In genomic region chrX:46447384-46447783, GRCh38 we compare ENCODE assay signal across 8 cellular contexts.
DNase-seq lines count a peak whose midpoint lies in the region; ATAC-seq and TF ChIP-seq lines count a peak whose summit lies in the region.

No MANE protein-coding gene starts in this region.

- peak overlapping the region; percentile 88 for H3K4me3 Mint-ChIP-seq in T-helper 2 cell treated with Interferon-gamma antibody and Interleukin-4, amounts not matched to agents 5 μg/mL and 100 μg/mL, for 36 hours
- peak overlapping the region; percentile 95 for H3K4me3 Mint-ChIP-seq in nephron

- no peaks in the 10 kb centered on the region for H3K27me3 ChIP-seq in MG63
- no peaks in the 10 kb centered on the region for H3K27me3 ChIP-seq in ectodermal cell (ENCODE audit: control insufficient read depth, insufficient read depth, low read length, poor library complexity, severe bottlenecking)

- no peaks in the 10 kb centered on the region for H3K9me3 Mint-ChIP-seq in T-helper 2 cell treated with Interferon-gamma antibody and Interleukin-4, amounts not matched to agents 5 μg/mL and 100 μg/mL, for 36 hours
- H3K9me3 Mint-ChIP-seq in nephron = peaks cover 8% of the 10 kb centered on the region

- DNase-seq in T-helper 2 cell treated with Interferon-gamma antibody and Interleukin-4, amounts not matched to agents 5 μg/mL and 100 μg/mL, for 36 hours (ENCODE audit: low spot score) = no peak
- no peak for DNase-seq in T-helper 2 cell
- DNase-seq in MG63 = no peak
- DNase-seq in central memory CD4-positive, alpha-beta T cell = no peak
- DNase-seq in NCI-H2107 treated with DMSO at 0.1 percent for 48 hours (lab: John Stamatoyannopoulos, UW; ENCODE audit: unreplicated experiment) = no peak

- peaks cover 13% of the 10 kb centered on the region for H3K4me1 Mint-ChIP-seq in T-helper 2 cell treated with Interferon-gamma antibody and Interleukin-4, amounts not matched to agents 5 μg/mL and 100 μg/mL, for 36 hours (ENCODE audit: low read depth)
- H3K4me1 Mint-ChIP-seq in nephron = no peaks in the 10 kb centered on the region

- peak overlapping the region; percentile 73 for H3K4me3 ChIP-seq in MG63
- peak overlapping the region; percentile 67 for H3K4me3 ChIP-seq in ectodermal cell (ENCODE audit: insufficient read depth, low read depth, low read length)

- H3K9me3 ChIP-seq in MG63 = no peaks in the 10 kb centered on the region
- H3K9me3 ChIP-seq in ectodermal cell (ENCODE audit: control insufficient read depth, low read length) = no peaks in the 10 kb centered on the region

- 4 to 5% methylated on average over 14 to 16 of the region's 16 CpGs for WGBS in ectodermal cell, 2 experiments

- H3K27ac Mint-ChIP-seq in T-helper 2 cell treated with Interferon-gamma antibody and Interleukin-4, amounts not matched to agents 5 μg/mL and 100 μg/mL, for 36 hours = peak overlapping the region; percentile 84
- peak overlapping the region; percentile 87 to 98 (median 98) for H3K27ac Mint-ChIP-seq in nephron

- H3K36me3 ChIP-seq in MG63 (peaks cover 11% of the 10 kb centered on the region), ectodermal cell (ENCODE audit: control insufficient read depth, insufficient read depth, low read length) (no peaks in the 10 kb centered on the region)

- no peak for ATAC-seq in HG03097 (IDR thresholded peaks at IDR 0.05; ENCODE audit: low FRiP score, unreplicated experiment)

- no peaks in the 10 kb centered on the region for H3K27me3 Mint-ChIP-seq in T-helper 2 cell treated with Interferon-gamma antibody and Interleukin-4, amounts not matched to agents 5 μg/mL and 100 μg/mL, for 36 hours (ENCODE audit: low read depth)
- H3K27me3 Mint-ChIP-seq in nephron (ENCODE audit: low read depth) = peaks cover 4% of the 10 kb centered on the region

- peaks cover 15% of the 10 kb centered on the region for H3K36me3 Mint-ChIP-seq in T-helper 2 cell treated with Interferon-gamma antibody and Interleukin-4, amounts not matched to agents 5 μg/mL and 100 μg/mL, for 36 hours (ENCODE audit: low read depth)
- peaks cover 15% of the 10 kb centered on the region for H3K36me3 Mint-ChIP-seq in nephron (ENCODE audit: low read depth)

- no peak overlapping the region for H3K27ac ChIP-seq in ectodermal cell (ENCODE audit: insufficient read depth, low read depth, low read length, poor library complexity, severe bottlenecking)

- TF ChIP-seq CTCF in nephron (IDR thresholded peaks at IDR 0.05; ENCODE audit: unreplicated experiment in 3 of 3) = no peak

- H3K4me1 ChIP-seq in ectodermal cell (ENCODE audit: control insufficient read depth, insufficient read depth, low read length) = no peaks in the 10 kb centered on the region
